Comparison of ENCODE assay signal across 8 cellular contexts in the genomic region with DNA sequence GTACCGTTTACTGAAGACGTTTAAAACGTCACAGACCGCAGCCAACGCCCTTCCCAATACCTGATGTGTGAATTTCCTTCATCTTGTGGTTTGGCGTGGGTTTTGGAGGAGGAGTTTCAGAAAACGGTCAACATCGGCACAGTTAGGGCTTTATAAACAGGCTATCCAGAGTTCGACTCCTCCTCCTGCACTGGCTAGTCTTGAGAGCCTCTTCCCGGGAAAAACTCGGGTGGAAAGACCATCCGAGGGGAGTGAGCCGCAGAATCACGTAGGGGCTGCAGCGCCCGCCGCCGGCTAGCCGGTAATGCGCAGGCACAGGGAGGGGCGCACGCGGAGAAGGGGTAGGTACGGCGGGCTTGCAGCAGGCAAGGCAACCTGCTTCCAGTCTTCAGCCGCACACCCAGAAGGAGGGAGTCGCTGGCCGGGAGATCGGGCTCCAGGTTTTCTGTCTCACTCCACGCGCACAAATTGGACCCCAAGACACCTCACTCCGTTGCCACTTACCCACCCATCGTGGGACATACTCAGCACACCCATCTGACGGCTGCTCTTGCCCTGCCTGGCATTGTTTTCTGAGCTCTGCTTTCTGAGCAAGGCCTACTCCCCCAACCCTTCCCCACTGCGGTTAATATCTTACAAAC. TPM values are rescaled to one million over a fixed set of nuclear protein-coding genes. Genes with fewer than 3 reads are reported as not detected.
DNase-seq lines count a peak whose midpoint lies in the region; ATAC-seq lines count a peak whose summit lies in the region.

No MANE protein-coding gene starts in this region.

- DNase-seq in stimulated activated CD4-positive, alpha-beta T cell treated with anti-CD3 and anti-CD28 coated beads, Interleukin-15, amount 100 ng/mL, for 24 hours, result peak; percentile 23
- no peak for DNase-seq in stimulated activated CD4-positive, alpha-beta T cell treated with anti-CD3 and anti-CD28 coated beads, Interleukin-2, amount 100 ng/mL, for 24 hours
- DNase-seq in ecto neural progenitor cell (ENCODE audit: low spot score) (peak; percentile 58), inferior parietal cortex (ENCODE audit: extremely low spot score) (no peak), NCI-H2171 (lab: John Stamatoyannopoulos, UW) (no peak)

- H3K4me3 ChIP-seq in mononuclear cell (ENCODE audit: low read length) (peak overlapping the region; percentile 38), urinary bladder (ENCODE audit: low read depth, low read length) (peak overlapping the region; percentile 18)

- H3K36me3 ChIP-seq in urinary bladder (ENCODE audit: insufficient read depth), result no peaks in the 10 kb centered on the region

- H3K27me3 ChIP-seq in mononuclear cell (ENCODE audit: insufficient read depth, low read length), result peaks cover 8% of the 10 kb centered on the region

- H3K27ac ChIP-seq in urinary bladder (ENCODE audit: low read depth), result no peak overlapping the region

- H3K4me1 ChIP-seq in mononuclear cell (ENCODE audit: insufficient read depth, low read length) (peaks cover 12% of the 10 kb centered on the region), urinary bladder (ENCODE audit: insufficient read depth) (no peaks in the 10 kb centered on the region)

- ATAC-seq in HG03108 (IDR thresholded peaks at IDR 0.05; ENCODE audit: unreplicated experiment), result no peak

- peaks cover 15% of the 10 kb centered on the region for H3K9me3 ChIP-seq in mononuclear cell (ENCODE audit: low read depth, low read length)

- 8% methylated on average over 35 of the region's 35 CpGs for WGBS in urinary bladder

RNA-seq across cellular contexts. Expression of gene SLC19A2, which starts 25.4 kb away (rescaled TPM):
- total RNA-seq in mononuclear cell (7.0 TPM), urinary bladder (24.2 TPM)
- polyA plus RNA-seq in urinary bladder, result 23.6 TPM

RNA-seq across cellular contexts. Expression of gene CCDC181, which starts 33.0 kb away (rescaled TPM):
- not detected for total RNA-seq in mononuclear cell
- total RNA-seq in urinary bladder, result 2.0 TPM
- polyA plus RNA-seq in urinary bladder, result 0.24 TPM

Comparison
In these comparisons a context has a peak if more than half of its experiments do, and no peak if none do; other contexts are left out.
1. DNase-seq: peak in stimulated activated CD4-positive, alpha-beta T cell treated with anti-CD3 and anti-CD28 coated beads, Interleukin-15, amount 100 ng/mL, for 24 hours (single experiment) and ecto neural progenitor cell (single experiment); none in stimulated activated CD4-positive, alpha-beta T cell treated with anti-CD3 and anti-CD28 coated beads, Interleukin-2, amount 100 ng/mL, for 24 hours (0 of 2), inferior parietal cortex (single experiment) and NCI-H2171 (single experiment).